In genomic region chr3:81439088-81439487, GRCh38 we compare ENCODE assay signal across 20 cellular contexts.
"Had no signal": no experiment of that assay in that cellular context is flagged by ENCODE, and none has a peak within 500 bp of the region (broad histone marks: within the 10 kb centered on the region; RNA-seq: fewer than 3 reads in every experiment).

No MANE protein-coding gene starts in this region.

- H3K9me3 ChIP-seq: SJSA1 had no signal

- H3K36me3 Mint-ChIP-seq: IgD-negative memory B cell had no signal

- DNase-seq: Kasumi-1, MM.1S, NCI-H1092 treated with DMSO at 0.1 percent for 48 hours, NCI-H1436, NCI-H187, NCI-H2029, NCI-H2081 treated with DMSO at 0.1 percent for 48 hours, NCI-H226, NCI-H446, NCI-H510A, NCI-H524 treated with DMSO at 0.1 percent for 48 hours, NCI-H69, NCI-H774, Right ventricle myocardium superior, RPMI8226, SIG-M5 had no signal

- H3K36me3 ChIP-seq: SJSA1 had no signal

- H3K4me3 Mint-ChIP-seq: IgD-negative memory B cell had no signal

- H3K4me1 Mint-ChIP-seq: IgD-negative memory B cell had no signal

- H3K4me3 ChIP-seq: K562, SJSA1, SK-N-MC had no signal

- ATAC-seq: K562 had no signal

- H3K4me1 ChIP-seq: SJSA1 had no signal

- H3K27ac Mint-ChIP-seq: IgD-negative memory B cell had no signal
